Comparison of ENCODE assay signal across 27 cellular contexts in the genomic region with DNA sequence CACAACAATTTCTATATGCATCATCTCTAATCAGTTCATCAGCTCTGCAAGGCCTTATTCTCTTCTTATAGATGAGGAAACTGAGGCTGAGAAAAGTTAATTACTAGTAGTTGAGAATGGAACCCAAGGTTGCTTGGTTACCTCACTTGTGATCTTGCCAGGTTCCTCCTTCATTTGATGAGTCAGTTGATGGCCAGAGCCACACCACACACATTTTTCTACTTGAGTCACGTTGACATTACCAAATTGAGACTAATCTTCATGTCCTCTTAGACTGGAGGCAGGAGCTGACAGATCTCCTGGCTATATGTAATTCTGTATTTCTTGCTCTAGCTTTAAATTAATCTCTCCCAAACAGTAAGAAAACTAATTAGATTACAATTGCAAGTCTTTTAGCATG.
DNase-seq lines count a peak whose midpoint lies in the region; ATAC-seq and TF ChIP-seq lines count a peak whose summit lies in the region.
"Had no signal": no experiment of that assay in that cellular context is flagged by ENCODE, and none has a peak within 500 bp of the region (broad histone marks: within the 10 kb centered on the region; RNA-seq: fewer than 3 reads in every experiment).

No MANE protein-coding gene starts in this region.

- in situ Hi-C loops in brain microvascular endothelial cell (cut with HindIII; ENCODE audit: low pct_ligation_motif_present, low sequenced_read_pairs), result no loop called here

- H3K27me3 Mint-ChIP-seq in activated T-cell treated with anti-CD3 and anti-CD28 coated beads, Interleukin-2, amount 50 U/mL, for 4 hours (ENCODE audit: low read depth), result no peaks in the 10 kb centered on the region
- H3K27me3 Mint-ChIP-seq in stimulated activated memory B cell treated with anti-CD40 and anti-IgM and Interleukin-4, amounts not matched to agents 10 μg/mL and 1 μg/mL and 100 μg/mL, for 72 hours, result no peaks in the 10 kb centered on the region
- H3K27me3 Mint-ChIP-seq: activated naive CD4-positive, alpha-beta T cell treated with anti-CD3 and anti-CD28 coated beads, Interleukin-2, amount 50 U/mL, for 24 hours; effector memory CD8-positive, alpha-beta T cell; type B pancreatic cell had no signal

- H3K27me3 ChIP-seq in brain microvascular endothelial cell (replicated peaks), result no peaks in the 10 kb centered on the region
- H3K27me3 ChIP-seq: ascending aorta, colonic mucosa, heart right ventricle, ovary, right atrium auricular region had no signal

- no peaks in the 10 kb centered on the region for H3K36me3 ChIP-seq in brain microvascular endothelial cell (replicated peaks)
- H3K36me3 ChIP-seq: ascending aorta, colonic mucosa, heart right ventricle, ovary, right atrium auricular region had no signal

- H3K27ac Mint-ChIP-seq in stimulated activated memory B cell treated with anti-CD40 and anti-IgM and Interleukin-4, amounts not matched to agents 10 μg/mL and 1 μg/mL and 100 μg/mL, for 72 hours, result no peak overlapping the region
- H3K27ac Mint-ChIP-seq: activated naive CD4-positive, alpha-beta T cell treated with anti-CD3 and anti-CD28 coated beads, Interleukin-2, amount 50 U/mL, for 24 hours; activated T-cell treated with anti-CD3 and anti-CD28 coated beads, Interleukin-2, amount 50 U/mL, for 72 hours; effector memory CD8-positive, alpha-beta T cell; natural killer cell treated with Interleukin-12 subunit alpha and Interleukin-12 subunit beta and Interleukin-15 and Interleukin-18, amount 100 ng/mL, for 72 hours; type B pancreatic cell had no signal

- no peak overlapping the region for H3K4me3 Mint-ChIP-seq in activated T-cell treated with anti-CD3 and anti-CD28 coated beads, Interleukin-2, amount 50 U/mL, for 4 hours
- no peak overlapping the region for H3K4me3 Mint-ChIP-seq in stimulated activated memory B cell treated with anti-CD40 and anti-IgM and Interleukin-4, amounts not matched to agents 10 μg/mL and 1 μg/mL and 100 μg/mL, for 72 hours
- H3K4me3 Mint-ChIP-seq: activated naive CD4-positive, alpha-beta T cell treated with anti-CD3 and anti-CD28 coated beads, Interleukin-2, amount 50 U/mL, for 24 hours; activated T-cell treated with anti-CD3 and anti-CD28 coated beads, Interleukin-2, amount 50 U/mL, for 72 hours; effector memory CD8-positive, alpha-beta T cell; natural killer cell treated with Interleukin-12 subunit alpha and Interleukin-12 subunit beta and Interleukin-15 and Interleukin-18, amount 100 ng/mL, for 72 hours; type B pancreatic cell had no signal

- H3K4me3 ChIP-seq in AG10803 (ENCODE audit: low read length) (no peak overlapping the region), brain microvascular endothelial cell (ENCODE audit: low read depth, low read length) (no peak overlapping the region)
- H3K4me3 ChIP-seq: ascending aorta, colonic mucosa, heart right ventricle, K562, ovary, right atrium auricular region had no signal

- no peak overlapping the region for H3K27ac ChIP-seq in brain microvascular endothelial cell
- H3K27ac ChIP-seq: ascending aorta, colonic mucosa, heart right ventricle, ovary, right atrium auricular region had no signal

- no peak for ATAC-seq in GM21576 (IDR thresholded peaks at IDR 0.05; ENCODE audit: unreplicated experiment)
- ATAC-seq in activated T-cell treated with anti-CD3 and anti-CD28 coated beads, Interleukin-2, amount 50 U/mL, for 4 hours, result no peak
- ATAC-seq in stimulated activated memory B cell treated with anti-CD40 and anti-IgM and Interleukin-4, amounts not matched to agents 10 μg/mL and 1 μg/mL and 100 μg/mL, for 72 hours, result no peak
- ATAC-seq: activated T-cell treated with anti-CD3 and anti-CD28 coated beads, Interleukin-2, amount 50 U/mL, for 72 hours; effector memory CD8-positive, alpha-beta T cell; heart right ventricle; K562; left ventricle myocardium superior; natural killer cell treated with Interleukin-12 subunit alpha and Interleukin-12 subunit beta and Interleukin-15 and Interleukin-18, amount 100 ng/mL, for 72 hours had no signal

- H3K4me1 Mint-ChIP-seq in activated T-cell treated with anti-CD3 and anti-CD28 coated beads, Interleukin-2, amount 50 U/mL, for 4 hours (ENCODE audit: low read depth), result no peaks in the 10 kb centered on the region
- H3K4me1 Mint-ChIP-seq in stimulated activated memory B cell treated with anti-CD40 and anti-IgM and Interleukin-4, amounts not matched to agents 10 μg/mL and 1 μg/mL and 100 μg/mL, for 72 hours, result no peaks in the 10 kb centered on the region
- H3K4me1 Mint-ChIP-seq: activated naive CD4-positive, alpha-beta T cell treated with anti-CD3 and anti-CD28 coated beads, Interleukin-2, amount 50 U/mL, for 24 hours had no signal

- no peaks in the 10 kb centered on the region for H3K9me3 Mint-ChIP-seq in activated T-cell treated with anti-CD3 and anti-CD28 coated beads, Interleukin-2, amount 50 U/mL, for 4 hours
- H3K9me3 Mint-ChIP-seq in stimulated activated memory B cell treated with anti-CD40 and anti-IgM and Interleukin-4, amounts not matched to agents 10 μg/mL and 1 μg/mL and 100 μg/mL, for 72 hours, result no peaks in the 10 kb centered on the region
- H3K9me3 Mint-ChIP-seq: activated naive CD4-positive, alpha-beta T cell treated with anti-CD3 and anti-CD28 coated beads, Interleukin-2, amount 50 U/mL, for 24 hours; activated T-cell treated with anti-CD3 and anti-CD28 coated beads, Interleukin-2, amount 50 U/mL, for 72 hours; natural killer cell treated with Interleukin-12 subunit alpha and Interleukin-12 subunit beta and Interleukin-15 and Interleukin-18, amount 100 ng/mL, for 72 hours; type B pancreatic cell had no signal

- peak; percentile 60 for DNase-seq in AG10803 (ENCODE audit: low read depth)
- peak; percentile 73 for DNase-seq in M059J (ENCODE audit: low read depth)
- peak; percentile 53 for DNase-seq in brain microvascular endothelial cell
- peak; percentile 22 for DNase-seq in glomerular visceral epithelial cell (ENCODE audit: extremely low spot score)
- DNase-seq in NCI-H1436 (lab: John Stamatoyannopoulos, UW), result no peak
- no peak for DNase-seq in activated T-cell treated with anti-CD3 and anti-CD28 coated beads, Interleukin-2, amount 50 U/mL, for 4 hours
- DNase-seq: activated CD4-positive, alpha-beta T cell treated with anti-CD3 and anti-CD28 coated beads for 1 hour; activated T-cell treated with anti-CD3 and anti-CD28 coated beads, Interleukin-2, amount 50 U/mL, for 72 hours; C1 segment of cervical spinal cord; colonic mucosa; effector memory CD8-positive, alpha-beta T cell; HCEC 1CT; heart right ventricle; left ventricle myocardium superior; midbrain; NCI-H1694; NCI-H774; ovary; SIG-M5 had no signal

- H3K36me3 Mint-ChIP-seq in activated T-cell treated with anti-CD3 and anti-CD28 coated beads, Interleukin-2, amount 50 U/mL, for 4 hours (ENCODE audit: insufficient read depth), result no peaks in the 10 kb centered on the region
- no peaks in the 10 kb centered on the region for H3K36me3 Mint-ChIP-seq in stimulated activated memory B cell treated with anti-CD40 and anti-IgM and Interleukin-4, amounts not matched to agents 10 μg/mL and 1 μg/mL and 100 μg/mL, for 72 hours
- H3K36me3 Mint-ChIP-seq: activated naive CD4-positive, alpha-beta T cell treated with anti-CD3 and anti-CD28 coated beads, Interleukin-2, amount 50 U/mL, for 24 hours; natural killer cell treated with Interleukin-12 subunit alpha and Interleukin-12 subunit beta and Interleukin-15 and Interleukin-18, amount 100 ng/mL, for 72 hours; type B pancreatic cell had no signal

- TF ChIP-seq CTCF in AG10803 (conservative IDR thresholded peaks at IDR 0.05; ENCODE audit: low read length) (no peak), brain microvascular endothelial cell (IDR thresholded peaks at IDR 0.05; ENCODE audit: low read depth, low read length, missing control alignments) (no peak)

Comparison
In these comparisons a context has a peak if more than half of its experiments do, and no peak if none do; other contexts are left out.
1. DNase-seq: peak in AG10803 (single experiment), M059J (single experiment), brain microvascular endothelial cell (single experiment) and glomerular visceral epithelial cell (single experiment); none in NCI-H1436 (single experiment) and activated T-cell treated with anti-CD3 and anti-CD28 coated beads, Interleukin-2, amount 50 U/mL, for 4 hours (single experiment).